9 cellular contexts compared by ENCODE assay signal in the genomic region with DNA sequence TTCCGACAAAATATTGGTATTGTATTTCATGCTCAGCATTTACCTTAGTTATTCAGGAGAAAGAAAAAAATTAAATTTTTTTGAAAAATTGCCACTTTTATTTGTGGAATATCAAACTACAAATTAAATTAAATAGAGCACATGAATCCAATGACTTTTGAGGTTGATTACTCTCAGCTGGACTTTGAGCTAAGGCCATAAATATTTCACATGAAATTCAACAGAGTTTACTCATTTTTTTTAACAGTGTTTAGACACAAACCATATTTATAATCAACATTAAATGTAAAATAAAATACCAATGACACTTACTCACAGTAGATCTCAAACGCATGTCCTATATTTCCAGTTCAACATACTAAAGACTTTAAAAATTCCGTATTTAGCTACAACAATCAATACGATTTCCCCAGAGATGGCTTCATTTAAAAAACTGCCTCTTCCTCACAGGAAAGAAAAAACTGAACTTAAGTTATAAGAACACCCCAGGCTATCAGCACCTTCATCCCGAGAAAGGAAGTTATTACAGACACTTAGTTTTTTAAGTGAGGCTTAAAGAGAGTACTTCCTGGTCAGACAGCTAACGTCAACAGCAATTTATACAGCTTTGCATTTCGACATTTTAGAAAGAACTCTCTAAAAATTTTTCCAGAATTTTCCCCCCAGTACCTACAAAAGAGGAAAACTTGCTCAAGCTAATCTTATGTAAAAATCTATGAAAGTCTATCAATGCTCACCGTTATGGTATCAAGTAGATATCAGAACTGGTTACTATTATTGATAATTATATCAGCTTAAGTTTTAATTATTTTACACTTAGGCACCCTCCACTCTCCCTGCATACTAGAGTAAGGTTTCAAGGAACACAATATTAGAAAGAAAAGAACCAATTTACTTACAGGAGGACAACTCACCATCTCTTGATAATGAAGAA. TPM values are rescaled to one million over a fixed set of nuclear protein-coding genes. Genes with fewer than 3 reads are reported as not detected.
DNase-seq lines count a peak whose midpoint lies in the region; ATAC-seq and TF ChIP-seq lines count a peak whose summit lies in the region.
"Had no signal": no experiment of that assay in that cellular context is flagged by ENCODE, and none has a peak within 500 bp of the region (broad histone marks: within the 10 kb centered on the region; RNA-seq: fewer than 3 reads in every experiment).

No MANE protein-coding gene starts in this region.

- TF ChIP-seq EP300 in tibial nerve (IDR thresholded peaks at IDR 0.05), result no peak

- no peaks in the 10 kb centered on the region for H3K27me3 ChIP-seq in tibial nerve

- DNase-seq in activated naive CD4-positive, alpha-beta T cell treated with anti-CD3 and anti-CD28 coated beads, Interleukin-2, amount 10 ng/mL, durations not matched to agents 7 days and 5 days, result no peak
- no peak for DNase-seq in activated naive CD4-positive, alpha-beta T cell treated with Interleukin-2 at 50 U/mL for 16 hours
- DNase-seq in RPMI7951 (ENCODE audit: low read depth) (peak; percentile 26), erythroblast (lab: John Stamatoyannopoulos, UW) (peak; percentile 55 to 67), tibial nerve (ENCODE audit: low spot score in 2 of 2) (no peak), NCI-H446 (lab: John Stamatoyannopoulos, UW) (no peak), GOT3 (lab: John Stamatoyannopoulos, UW) (no peak)
- DNase-seq: NCI-H2029 treated with DMSO at 0.1 percent for 48 hours had no signal

- peaks cover 0 to 5% (median 0%) of the 10 kb centered on the region in 3 donors for H3K36me3 ChIP-seq in tibial nerve

- no peak for TF ChIP-seq CTCF in tibial nerve (IDR thresholded peaks at IDR 0.05)

- peak overlapping the region in 1 of 4 donors; percentile 26 for H3K4me3 ChIP-seq in tibial nerve

- WGBS in tibial nerve, 2 donors, result 65 to 71% methylated on average over 8 of the region's 8 CpGs

- peaks cover 15% of the 10 kb centered on the region for H3K36me3 Mint-ChIP-seq in activated naive CD4-positive, alpha-beta T cell treated with anti-CD3 and anti-CD28 coated beads, Interleukin-2, amount 10 ng/mL, durations not matched to agents 7 days and 5 days

- H3K4me3 Mint-ChIP-seq in activated naive CD4-positive, alpha-beta T cell treated with anti-CD3 and anti-CD28 coated beads, Interleukin-2, amount 10 ng/mL, durations not matched to agents 7 days and 5 days, result peak overlapping the region; percentile 90

- TF ChIP-seq POLR2A in erythroblast (IDR thresholded peaks at IDR 0.05; ENCODE audit: low read length) (peak; percentile 14), tibial nerve (IDR thresholded peaks at IDR 0.05) (peak in 1 of 2 donors; percentile 4)

- CTCF ChIA-PET in activated naive CD4-positive, alpha-beta T cell treated with anti-CD3 and anti-CD28 coated beads, Interleukin-2, amount 10 ng/mL, durations not matched to agents 7 days and 5 days (lab: Charles Lee), result interaction anchor here (0.5 to 3.5 kb wide), 7 partner anchors 10 to 223 kb away, joined by 3 to 43 read pairs (median 6); partner anchors contain the start of genes PEBP1, SUDS3 and TAOK3

- peak overlapping the region in 3 of 4 donors; percentile 4 to 35 (median 14) for H3K27ac ChIP-seq in tibial nerve

- H3K9me3 ChIP-seq in tibial nerve, result no peaks in the 10 kb centered on the region

- no peaks in the 10 kb centered on the region for H3K27me3 Mint-ChIP-seq in activated naive CD4-positive, alpha-beta T cell treated with anti-CD3 and anti-CD28 coated beads, Interleukin-2, amount 10 ng/mL, durations not matched to agents 7 days and 5 days

- no peak for ATAC-seq in HG03442 (IDR thresholded peaks at IDR 0.05; ENCODE audit: unreplicated experiment)

- peaks cover 3% of the 10 kb centered on the region for H3K9me3 Mint-ChIP-seq in activated naive CD4-positive, alpha-beta T cell treated with anti-CD3 and anti-CD28 coated beads, Interleukin-2, amount 10 ng/mL, durations not matched to agents 7 days and 5 days

- peak overlapping the region; percentile 91 for H3K27ac Mint-ChIP-seq in activated naive CD4-positive, alpha-beta T cell treated with anti-CD3 and anti-CD28 coated beads, Interleukin-2, amount 10 ng/mL, durations not matched to agents 7 days and 5 days

- peaks cover 0 to 32% (median 15%) of the 10 kb centered on the region in 4 donors for H3K4me1 ChIP-seq in tibial nerve

- peaks cover 36% of the 10 kb centered on the region for H3K4me1 Mint-ChIP-seq in activated naive CD4-positive, alpha-beta T cell treated with anti-CD3 and anti-CD28 coated beads, Interleukin-2, amount 10 ng/mL, durations not matched to agents 7 days and 5 days

RNA-seq across cellular contexts. Expression of gene TAOK3, which starts 13.8 kb away (rescaled TPM):
- total RNA-seq in RPMI7951 (2014; rRNA removed; shearing (Covaris generic)), result 17.7 and 22.6 TPM in 2 replicates
- total RNA-seq in tibial nerve, result 10 to 100 TPM; 43.7 to 99.0 (median 59.6) TPM

RNA-seq across cellular contexts. Expression of gene SUDS3, which starts 17.5 kb away (rescaled TPM):
- 20.5 and 32.0 TPM in 2 replicates for total RNA-seq in RPMI7951 (2014; rRNA removed; shearing (Covaris generic))
- total RNA-seq in tibial nerve, result 10 to 100 TPM; 33.9 to 92.0 (median 58.3) TPM

Comparison
In these comparisons a context has a peak if more than half of its experiments do, and no peak if none do; other contexts are left out.
1. DNase-seq: peak in RPMI7951 (single experiment) and erythroblast (2 of 2); none in activated naive CD4-positive, alpha-beta T cell treated with anti-CD3 and anti-CD28 coated beads, Interleukin-2, amount 10 ng/mL, durations not matched to agents 7 days and 5 days (single experiment), activated naive CD4-positive, alpha-beta T cell treated with Interleukin-2 at 50 U/mL for 16 hours (single experiment), tibial nerve (0 of 2), NCI-H446 (0 of 2) and GOT3 (single experiment).